In genomic region chr16:69157189-69157588, GRCh38 we compare ENCODE assay signal across 20 cellular contexts. TPM values are rescaled to one million over a fixed set of nuclear protein-coding genes. Genes with fewer than 3 reads are reported as not detected.
DNase-seq lines count a peak whose midpoint lies in the region; ATAC-seq, FAIRE-seq and TF ChIP-seq lines count a peak whose summit lies in the region.
"Had no signal": no experiment of that assay in that cellular context is flagged by ENCODE, and none has a peak within 500 bp of the region (broad histone marks: within the 10 kb centered on the region; RNA-seq: fewer than 3 reads in every experiment).

No MANE protein-coding gene starts in this region.

- BruUV-seq in GM12878 (replicated peaks; lab: Mats Ljungman, UMichigan), result TSS peak; percentile 33

- DNase-seq in activated CD4-positive, alpha-beta memory T cell treated with anti-CD3 and anti-CD28 coated beads for 36 hours, result no peak
- DNase-seq in activated CD4-positive, alpha-beta memory T cell treated with anti-CD3 and anti-CD28 coated beads, Interleukin-2, amount 10 ng/mL, durations not matched to agents 7 days and 5 days, result no peak
- DNase-seq in activated naive CD4-positive, alpha-beta T cell treated with Interleukin-2 at 50 U/mL for 16 hours, result no peak
- DNase-seq in GM12878 (ENCODE audit: low read depth, low spot score), result no peak
- no peak for DNase-seq in stimulated activated naive CD8-positive, alpha-beta T cell treated with anti-CD3 and anti-CD28 coated beads, Interleukin-15, amount 100 ng/mL, for 72 hours
- no peak for DNase-seq in osteocyte (ENCODE audit: extremely low spot score, unreplicated experiment)
- DNase-seq: H7; Karpas-422; NCI-H1694; NCI-H2081; NCI-H2171; NCI-H345; NCI-H524; NCI-H774; NK-92 treated with Interleukin-12 subunit alpha and Interleukin-12 subunit beta, amount 100 ng/mL, for 24 hours; SHP77 treated with DMSO at 0.1 percent for 48 hours had no signal

- no peak overlapping the region for H3K27ac ChIP-seq in GM12878 (ENCODE audit: control insufficient read depth, insufficient read depth)
- H3K27ac ChIP-seq: C4-2B, RWPE1 had no signal

- TF ChIP-seq CTCF in GM12878 (IDR thresholded peaks at IDR 0.05 in 2 of 3, conservative IDR thresholded peaks at IDR 0.05 in 1 of 3; ENCODE audit: control insufficient read depth in 2 of 3, extremely low read depth in 1 of 3, insufficient read depth in 1 of 3, low read depth in 3 of 3, low read length in 3 of 3) (no peak), osteocyte (IDR thresholded peaks at IDR 0.05) (no peak)

- no peaks in the 10 kb centered on the region for H3K9me3 Mint-ChIP-seq in activated CD4-positive, alpha-beta memory T cell treated with anti-CD3 and anti-CD28 coated beads for 36 hours
- H3K9me3 Mint-ChIP-seq in activated CD4-positive, alpha-beta memory T cell treated with anti-CD3 and anti-CD28 coated beads, Interleukin-2, amount 10 ng/mL, durations not matched to agents 7 days and 5 days, result no peaks in the 10 kb centered on the region
- H3K9me3 Mint-ChIP-seq in activated naive CD4-positive, alpha-beta T cell treated with anti-CD3 and anti-CD28 coated beads, Interleukin-2, amount 50 U/mL, for 24 hours, result no peaks in the 10 kb centered on the region
- no peaks in the 10 kb centered on the region for H3K9me3 Mint-ChIP-seq in stimulated activated naive CD8-positive, alpha-beta T cell treated with anti-CD3 and anti-CD28 coated beads, Interleukin-15, amount 100 ng/mL, for 72 hours
- no peaks in the 10 kb centered on the region for H3K9me3 Mint-ChIP-seq in osteocyte (ENCODE audit: unreplicated experiment)

- no peak overlapping the region for H2AFZ ChIP-seq in GM12878 (ENCODE audit: control insufficient read depth, low read depth, low read length)

- H3K4me1 Mint-ChIP-seq in activated CD4-positive, alpha-beta memory T cell treated with anti-CD3 and anti-CD28 coated beads for 36 hours (ENCODE audit: low read depth), result peaks cover 15% of the 10 kb centered on the region
- H3K4me1 Mint-ChIP-seq in activated CD4-positive, alpha-beta memory T cell treated with anti-CD3 and anti-CD28 coated beads, Interleukin-2, amount 10 ng/mL, durations not matched to agents 7 days and 5 days, result no peaks in the 10 kb centered on the region
- H3K4me1 Mint-ChIP-seq in activated naive CD4-positive, alpha-beta T cell treated with anti-CD3 and anti-CD28 coated beads, Interleukin-2, amount 50 U/mL, for 24 hours, result peaks cover 23% of the 10 kb centered on the region
- H3K4me1 Mint-ChIP-seq in stimulated activated naive CD8-positive, alpha-beta T cell treated with anti-CD3 and anti-CD28 coated beads, Interleukin-15, amount 100 ng/mL, for 72 hours, result peaks cover 11% of the 10 kb centered on the region
- no peaks in the 10 kb centered on the region for H3K4me1 Mint-ChIP-seq in osteocyte (ENCODE audit: unreplicated experiment)

- in situ Hi-C loops in GM12878 (cut with MboI), result no loop called here

- H3K27ac Mint-ChIP-seq in activated CD4-positive, alpha-beta memory T cell treated with anti-CD3 and anti-CD28 coated beads for 36 hours, result peak overlapping the region; percentile 9
- H3K27ac Mint-ChIP-seq in activated CD4-positive, alpha-beta memory T cell treated with anti-CD3 and anti-CD28 coated beads, Interleukin-2, amount 10 ng/mL, durations not matched to agents 7 days and 5 days, result no peak overlapping the region
- H3K27ac Mint-ChIP-seq in activated naive CD4-positive, alpha-beta T cell treated with anti-CD3 and anti-CD28 coated beads, Interleukin-2, amount 50 U/mL, for 24 hours, result no peak overlapping the region
- peak overlapping the region; percentile 65 to 80 for H3K27ac Mint-ChIP-seq in stimulated activated naive CD8-positive, alpha-beta T cell treated with anti-CD3 and anti-CD28 coated beads, Interleukin-15, amount 100 ng/mL, for 72 hours
- H3K27ac Mint-ChIP-seq in osteocyte (ENCODE audit: unreplicated experiment), result no peak overlapping the region

- intact Hi-C loops in activated CD4-positive, alpha-beta memory T cell treated with anti-CD3 and anti-CD28 coated beads for 36 hours (cut with micrococcal nuclease), result no loop called here
- intact Hi-C loops in GM12878 (cut with micrococcal nuclease; ENCODE audit: unreplicated experiment), result no loop called here

- H3K9ac ChIP-seq in GM12878 (ENCODE audit: control insufficient read depth, insufficient read depth, low read length), result no peak overlapping the region

- H3K4me3 Mint-ChIP-seq in activated CD4-positive, alpha-beta memory T cell treated with anti-CD3 and anti-CD28 coated beads for 36 hours, result no peak overlapping the region
- no peak overlapping the region for H3K4me3 Mint-ChIP-seq in activated CD4-positive, alpha-beta memory T cell treated with anti-CD3 and anti-CD28 coated beads, Interleukin-2, amount 10 ng/mL, durations not matched to agents 7 days and 5 days
- H3K4me3 Mint-ChIP-seq in activated naive CD4-positive, alpha-beta T cell treated with anti-CD3 and anti-CD28 coated beads, Interleukin-2, amount 50 U/mL, for 24 hours, result peak overlapping the region; percentile 31
- no peak overlapping the region for H3K4me3 Mint-ChIP-seq in stimulated activated naive CD8-positive, alpha-beta T cell treated with anti-CD3 and anti-CD28 coated beads, Interleukin-15, amount 100 ng/mL, for 72 hours
- no peak overlapping the region for H3K4me3 Mint-ChIP-seq in osteocyte (ENCODE audit: unreplicated experiment)

- H3K4me1 ChIP-seq in GM12878 (ENCODE audit: control insufficient read depth, insufficient read depth, low read length), result no peaks in the 10 kb centered on the region

- H3K79me2 ChIP-seq in GM12878 (ENCODE audit: control insufficient read depth, insufficient read depth, low read length), result no peaks in the 10 kb centered on the region

- no peaks in the 10 kb centered on the region for H3K27me3 Mint-ChIP-seq in activated CD4-positive, alpha-beta memory T cell treated with anti-CD3 and anti-CD28 coated beads for 36 hours
- no peaks in the 10 kb centered on the region for H3K27me3 Mint-ChIP-seq in activated CD4-positive, alpha-beta memory T cell treated with anti-CD3 and anti-CD28 coated beads, Interleukin-2, amount 10 ng/mL, durations not matched to agents 7 days and 5 days
- H3K27me3 Mint-ChIP-seq in activated naive CD4-positive, alpha-beta T cell treated with anti-CD3 and anti-CD28 coated beads, Interleukin-2, amount 50 U/mL, for 24 hours, result no peaks in the 10 kb centered on the region
- H3K27me3 Mint-ChIP-seq in stimulated activated naive CD8-positive, alpha-beta T cell treated with anti-CD3 and anti-CD28 coated beads, Interleukin-15, amount 100 ng/mL, for 72 hours, result no peaks in the 10 kb centered on the region
- no peaks in the 10 kb centered on the region for H3K27me3 Mint-ChIP-seq in osteocyte (ENCODE audit: unreplicated experiment)

- TF ChIP-seq POLR2A in GM12878 (IDR thresholded peaks at IDR 0.05; ENCODE audit: low read depth, low read length), result no peak

- H3K4me2 ChIP-seq in GM12878 (ENCODE audit: control insufficient read depth, insufficient read depth), result no peak overlapping the region

- POLR2A ChIA-PET in activated CD4-positive, alpha-beta memory T cell treated with anti-CD3 and anti-CD28 coated beads for 36 hours (lab: Charles Lee), result interaction anchor here (0.9 kb wide), 1 partner anchor 173 kb away, joined by 3 read pairs; the partner anchor contains the start of gene PDF
- POLR2A ChIA-PET in activated CD4-positive, alpha-beta memory T cell treated with anti-CD3 and anti-CD28 coated beads, Interleukin-2, amount 10 ng/mL, durations not matched to agents 7 days and 5 days (lab: Charles Lee), result interaction anchor here (1.3 kb wide), 1 partner anchor 24 kb away, joined by 5 read pairs; the partner anchor contains the start of genes CHTF8 and UTP4
- POLR2A ChIA-PET in GM12878 (lab: Charles Lee), result interaction anchor here (2.0 kb wide), 1 partner anchor 9 kb away, joined by 7 read pairs; no protein-coding TSS in a partner anchor

- H4K20me1 ChIP-seq in GM12878 (ENCODE audit: control insufficient read depth, insufficient read depth), result no peaks in the 10 kb centered on the region

- H3K27me3 ChIP-seq in GM12878 (replicated peaks in 1 of 2; ENCODE audit: control insufficient read depth in 2 of 2, insufficient read depth in 2 of 2, low read length in 1 of 2), result no peaks in the 10 kb centered on the region

- H3K36me3 Mint-ChIP-seq in activated CD4-positive, alpha-beta memory T cell treated with anti-CD3 and anti-CD28 coated beads for 36 hours, result peaks cover 59% of the 10 kb centered on the region
- peaks cover 64% of the 10 kb centered on the region for H3K36me3 Mint-ChIP-seq in activated CD4-positive, alpha-beta memory T cell treated with anti-CD3 and anti-CD28 coated beads, Interleukin-2, amount 10 ng/mL, durations not matched to agents 7 days and 5 days (ENCODE audit: low read depth)
- H3K36me3 Mint-ChIP-seq in activated naive CD4-positive, alpha-beta T cell treated with anti-CD3 and anti-CD28 coated beads, Interleukin-2, amount 50 U/mL, for 24 hours, result peaks cover 25% of the 10 kb centered on the region
- H3K36me3 Mint-ChIP-seq in osteocyte (ENCODE audit: unreplicated experiment), result peaks cover 46% of the 10 kb centered on the region

- no peaks in the 10 kb centered on the region for H3K9me3 ChIP-seq in GM12878 (replicated peaks; ENCODE audit: control insufficient read depth, insufficient read depth, low read length)

- 100% methylated on average over 3 of the region's 3 CpGs for WGBS in GM12878 (ENCODE audit: insufficient coverage, insufficient replicate concordance, low lambda C conversion rate, missing lambda C conversion rate)

- no peak for ATAC-seq in GM12878
- no peak for ATAC-seq in stimulated activated naive CD8-positive, alpha-beta T cell treated with anti-CD3 and anti-CD28 coated beads, Interleukin-15, amount 100 ng/mL, for 72 hours

- no peak overlapping the region for H3K4me3 ChIP-seq in GM12878

- CTCF ChIA-PET in activated CD4-positive, alpha-beta memory T cell treated with anti-CD3 and anti-CD28 coated beads for 36 hours (lab: Charles Lee), result interaction anchor here (0.7 to 2.7 kb wide), 2 partner anchors 101 to 129 kb away, joined by 3 to 12 read pairs; no protein-coding TSS in a partner anchor
- CTCF ChIA-PET in activated CD4-positive, alpha-beta memory T cell treated with anti-CD3 and anti-CD28 coated beads, Interleukin-2, amount 10 ng/mL, durations not matched to agents 7 days and 5 days (lab: Charles Lee), result interaction anchor here (0.7 to 2.0 kb wide), 4 partner anchors 7 to 567 kb away, joined by 3 to 5 read pairs (median 4); no protein-coding TSS in a partner anchor
- CTCF ChIA-PET in GM12878 (lab: Yijun Ruan, JAX), result interaction anchor here (1.2 to 2.5 kb wide), 3 partner anchors 46 to 131 kb away, joined by 3 to 8 read pairs (median 8); no protein-coding TSS in a partner anchor

- TF ChIP-seq EP300 in GM12878 (IDR thresholded peaks at IDR 0.05; ENCODE audit: borderline replicate concordance in 1 of 2, control insufficient read depth in 1 of 2, low read depth in 2 of 2, low read length in 2 of 2), result no peak

- RAD21 ChIA-PET in GM12878 (lab: Charles Lee; ENCODE audit: unreplicated experiment), result interaction anchor here (1.1 kb wide), 1 partner anchor 129 kb away, joined by 3 read pairs; no protein-coding TSS in a partner anchor

- SMC1A ChIA-PET in GM12878 (lab: Charles Lee; ENCODE audit: uncharacterized antibody, unreplicated experiment), result interaction anchor here (0.7 to 2.1 kb wide), 4 partner anchors 10 to 130 kb away, joined by 3 to 9 read pairs (median 6); no protein-coding TSS in a partner anchor

- H3K36me3 ChIP-seq in GM12878 (ENCODE audit: control insufficient read depth in 2 of 2, insufficient read depth in 2 of 2, low read length in 1 of 2), result peaks cover 17 to 41% of the 10 kb centered on the region in 2 experiments

- TF ChIP-seq RAD21 in GM12878 (IDR thresholded peaks at IDR 0.05; ENCODE audit: insufficient read depth, low read depth, low read length), result no peak

- no peak for FAIRE-seq in GM12878 (lab: Jason Lieb, UNC)
- FAIRE-seq: A204.1 had no signal

RNA-seq across cellular contexts. Expression of gene UTP4, which starts 24.7 kb away (rescaled TPM):
- 100 to 1,000 TPM; 104 to 106 TPM for total RNA-seq in activated CD4-positive, alpha-beta memory T cell treated with anti-CD3 and anti-CD28 coated beads for 36 hours
- 10 to 100 TPM; 39.7 to 48.7 TPM for total RNA-seq in activated CD4-positive, alpha-beta memory T cell treated with anti-CD3 and anti-CD28 coated beads, Interleukin-2, amount 10 ng/mL, durations not matched to agents 7 days and 5 days
- 38.2 and 39.3 TPM in 2 replicates for total RNA-seq in GM12878 (2013; cell fraction: nucleolus; rRNA removed)
- total RNA-seq in GM12878 (2014; rRNA removed) (32.4 and 34.6 TPM in 2 replicates), GM12878 (2014; rRNA removed; fragmentation: Illumina TruSeq; extraction: Trizol) (30.9 and 32.5 TPM in 2 replicates), GM12878 (2021) (80.9 and 82.2 TPM in 2 replicates), osteocyte (41.6 and 41.8 TPM in 2 replicates)
- 37.1 TPM for polyA plus RNA-seq in GM12878 (2011; ENCODE audit: low read depth)
- polyA plus RNA-seq in GM12878 (2011; rRNA removed) (84.0 and 101 TPM in 2 replicates), GM12878 (2014; fragmentation: Illumina TruSeq; extraction: Trizol) (97.7 and 111 TPM in 2 replicates), GM12878 (2014; fragmentation: Nextera tagmentation; extraction: Ambion mirVana) (10 to 100 TPM; 52.5 to 85.8 TPM), GM12878 (2014; rRNA removed) (67.5 and 73.4 TPM in 2 replicates), GM12878 (2016; fragmentation: Nextera tagmentation; extraction: Ambion mirVana) (100 to 1,000 TPM; 126 to 131 TPM)
- polyA plus RNA-seq in GM12878 (2011; cell fraction: cytosol; rRNA removed), result 78.8 and 86.9 TPM in 2 replicates
- polyA plus RNA-seq in GM12878 (2011; cell fraction: nucleus; rRNA removed), result 75.7 and 80.1 TPM in 2 replicates
- 38.1 and 42.2 TPM in 2 replicates for polyA plus RNA-seq in GM12878 (2012)
- polyA minus RNA-seq in GM12878 (2011; rRNA and poly(A)+ RNA removed), result 133 and 164 TPM in 2 replicates
- 25.5 and 45.0 TPM in 2 replicates for polyA minus RNA-seq in GM12878 (2011; cell fraction: cytosol; rRNA and poly(A)+ RNA removed)
- 21.5 and 43.9 TPM in 2 replicates for polyA minus RNA-seq in GM12878 (2011; cell fraction: nucleus; rRNA and poly(A)+ RNA removed)

RNA-seq across cellular contexts. Expression of gene CHTF8, which starts 24.8 kb away (rescaled TPM):
- 100 to 1,000 TPM; 120 to 132 TPM for total RNA-seq in activated CD4-positive, alpha-beta memory T cell treated with anti-CD3 and anti-CD28 coated beads for 36 hours
- total RNA-seq in activated CD4-positive, alpha-beta memory T cell treated with anti-CD3 and anti-CD28 coated beads, Interleukin-2, amount 10 ng/mL, durations not matched to agents 7 days and 5 days, result 100 to 1,000 TPM; 133 to 138 TPM
- total RNA-seq in GM12878 (2013; cell fraction: nucleolus; rRNA removed), result 47.3 and 60.4 TPM in 2 replicates
- total RNA-seq in GM12878 (2014; rRNA removed) (42.0 and 44.1 TPM in 2 replicates), GM12878 (2014; rRNA removed; fragmentation: Illumina TruSeq; extraction: Trizol) (91.6 and 93.4 TPM in 2 replicates), GM12878 (2021) (130 and 133 TPM in 2 replicates), osteocyte (88.0 and 91.7 TPM in 2 replicates)
- polyA plus RNA-seq in GM12878 (2011; ENCODE audit: low read depth), result 55.6 TPM
- polyA plus RNA-seq in GM12878 (2011; rRNA removed) (78.0 and 121 TPM in 2 replicates), GM12878 (2014; fragmentation: Illumina TruSeq; extraction: Trizol) (136 and 159 TPM in 2 replicates), GM12878 (2014; fragmentation: Nextera tagmentation; extraction: Ambion mirVana) (10 to 100 TPM; 18.5 to 52.7 TPM), GM12878 (2014; rRNA removed) (146 and 153 TPM in 2 replicates), GM12878 (2016; fragmentation: Nextera tagmentation; extraction: Ambion mirVana) (100 to 1,000 TPM; 101 to 103 TPM)
- polyA plus RNA-seq in GM12878 (2011; cell fraction: cytosol; rRNA removed), result 164 and 178 TPM in 2 replicates
- polyA plus RNA-seq in GM12878 (2011; cell fraction: nucleus; rRNA removed), result 64.6 and 64.7 TPM in 2 replicates
- polyA plus RNA-seq in GM12878 (2012), result 67.6 and 70.3 TPM in 2 replicates
- 65.8 and 129 TPM in 2 replicates for polyA minus RNA-seq in GM12878 (2011; rRNA and poly(A)+ RNA removed)
- polyA minus RNA-seq in GM12878 (2011; cell fraction: cytosol; rRNA and poly(A)+ RNA removed), result 37.8 and 41.9 TPM in 2 replicates
- polyA minus RNA-seq in GM12878 (2011; cell fraction: nucleus; rRNA and poly(A)+ RNA removed), result 14.6 and 21.5 TPM in 2 replicates

RNA-seq across cellular contexts. Expression of gene SNTB2, which starts 29.8 kb away (rescaled TPM):
- 10 to 100 TPM; 19.8 to 20.1 TPM for total RNA-seq in activated CD4-positive, alpha-beta memory T cell treated with anti-CD3 and anti-CD28 coated beads for 36 hours
- 10 to 100 TPM; 23.3 to 25.9 TPM for total RNA-seq in activated CD4-positive, alpha-beta memory T cell treated with anti-CD3 and anti-CD28 coated beads, Interleukin-2, amount 10 ng/mL, durations not matched to agents 7 days and 5 days
- 4.0 and 5.5 TPM in 2 replicates for total RNA-seq in GM12878 (2013; cell fraction: nucleolus; rRNA removed)
- total RNA-seq in GM12878 (2014; rRNA removed) (5.2 and 6.9 TPM in 2 replicates), GM12878 (2014; rRNA removed; fragmentation: Illumina TruSeq; extraction: Trizol) (4.8 and 5.5 TPM in 2 replicates), GM12878 (2021) (12.7 and 15.7 TPM in 2 replicates), osteocyte (39.6 and 45.6 TPM in 2 replicates)
- 1.5 TPM for polyA plus RNA-seq in GM12878 (2011; ENCODE audit: low read depth)
- polyA plus RNA-seq in GM12878 (2011; rRNA removed) (6.6 TPM in 2 replicates), GM12878 (2014; fragmentation: Illumina TruSeq; extraction: Trizol) (4.7 and 4.8 TPM in 2 replicates), GM12878 (2014; fragmentation: Nextera tagmentation; extraction: Ambion mirVana) (1 to 10 TPM; 1.2 to 1.4 TPM), GM12878 (2014; rRNA removed) (6.5 and 7.9 TPM in 2 replicates), GM12878 (2016; fragmentation: Nextera tagmentation; extraction: Ambion mirVana) (1 to 10 TPM; 1.3 to 2.2 TPM)
- 3.8 and 4.3 TPM in 2 replicates for polyA plus RNA-seq in GM12878 (2011; cell fraction: cytosol; rRNA removed)
- 7.3 and 7.5 TPM in 2 replicates for polyA plus RNA-seq in GM12878 (2011; cell fraction: nucleus; rRNA removed)
- 1.9 and 2.6 TPM in 2 replicates for polyA plus RNA-seq in GM12878 (2012)
- polyA minus RNA-seq in GM12878 (2011; rRNA and poly(A)+ RNA removed), result 6.2 and 7.2 TPM in 2 replicates
- 7.0 and 7.4 TPM in 2 replicates for polyA minus RNA-seq in GM12878 (2011; cell fraction: cytosol; rRNA and poly(A)+ RNA removed)
- polyA minus RNA-seq in GM12878 (2011; cell fraction: nucleus; rRNA and poly(A)+ RNA removed), result 6.0 and 7.0 TPM in 2 replicates

RNA-seq across cellular contexts. Expression of gene HAS3, which starts 51.7 kb away (rescaled TPM):
- total RNA-seq in activated CD4-positive, alpha-beta memory T cell treated with anti-CD3 and anti-CD28 coated beads for 36 hours, result under 1 TPM; 0.10 to 0.21 TPM
- under 1 TPM; 0.38 to 0.71 TPM for total RNA-seq in activated CD4-positive, alpha-beta memory T cell treated with anti-CD3 and anti-CD28 coated beads, Interleukin-2, amount 10 ng/mL, durations not matched to agents 7 days and 5 days
- total RNA-seq in GM12878 (2013; cell fraction: nucleolus; rRNA removed), result 0.51 and 0.84 TPM in 2 replicates
- 0.06 TPM in 1 of 2 replicates, not detected in the other for total RNA-seq in GM12878 (2014; rRNA removed)
- 0.05 and 0.13 TPM in 2 replicates for total RNA-seq in GM12878 (2014; rRNA removed; fragmentation: Illumina TruSeq; extraction: Trizol)
- 0.32 and 0.56 TPM in 2 replicates for total RNA-seq in GM12878 (2021)
- polyA plus RNA-seq in GM12878 (2011; ENCODE audit: low read depth), result 0.21 TPM
- polyA plus RNA-seq in GM12878 (2011; rRNA removed), result 0.22 TPM in 2 replicates
- 0.19 and 0.25 TPM in 2 replicates for polyA plus RNA-seq in GM12878 (2011; cell fraction: cytosol; rRNA removed)
- 0.60 and 0.82 TPM in 2 replicates for polyA plus RNA-seq in GM12878 (2011; cell fraction: nucleus; rRNA removed)
- polyA plus RNA-seq in GM12878 (2012), result 0.12 and 0.17 TPM in 2 replicates
- polyA plus RNA-seq in GM12878 (2014; fragmentation: Illumina TruSeq; extraction: Trizol), result 0.16 and 0.19 TPM in 2 replicates
- polyA plus RNA-seq in GM12878 (2014; fragmentation: Nextera tagmentation; extraction: Ambion mirVana), result under 1 TPM in 1 of 2 experiments, not detected in 1; 0.09 TPM
- 0.18 and 0.36 TPM in 2 replicates for polyA plus RNA-seq in GM12878 (2014; rRNA removed)
- under 1 TPM in 1 of 2 experiments, not detected in 1; 0.48 TPM for polyA plus RNA-seq in GM12878 (2016; fragmentation: Nextera tagmentation; extraction: Ambion mirVana)
- 0.15 and 0.46 TPM in 2 replicates for polyA minus RNA-seq in GM12878 (2011; rRNA and poly(A)+ RNA removed)
- 0.40 TPM in 1 of 2 replicates, not detected in the other for polyA minus RNA-seq in GM12878 (2011; cell fraction: cytosol; rRNA and poly(A)+ RNA removed)
- 0.19 and 0.24 TPM in 2 replicates for polyA minus RNA-seq in GM12878 (2011; cell fraction: nucleus; rRNA and poly(A)+ RNA removed)
- total RNA-seq in osteocyte, result 0.89 and 1.6 TPM in 2 replicates

Comparison
In these comparisons a context has a peak if more than half of its experiments do, and no peak if none do; other contexts are left out.
1. H3K27ac Mint-ChIP-seq: peak in activated CD4-positive, alpha-beta memory T cell treated with anti-CD3 and anti-CD28 coated beads for 36 hours (single experiment) and stimulated activated naive CD8-positive, alpha-beta T cell treated with anti-CD3 and anti-CD28 coated beads, Interleukin-15, amount 100 ng/mL, for 72 hours (2 of 2); none in activated CD4-positive, alpha-beta memory T cell treated with anti-CD3 and anti-CD28 coated beads, Interleukin-2, amount 10 ng/mL, durations not matched to agents 7 days and 5 days (single experiment), activated naive CD4-positive, alpha-beta T cell treated with anti-CD3 and anti-CD28 coated beads, Interleukin-2, amount 50 U/mL, for 24 hours (single experiment) and osteocyte (single experiment).